ENCODE assay signal across 18 cellular contexts in the genomic region with DNA sequence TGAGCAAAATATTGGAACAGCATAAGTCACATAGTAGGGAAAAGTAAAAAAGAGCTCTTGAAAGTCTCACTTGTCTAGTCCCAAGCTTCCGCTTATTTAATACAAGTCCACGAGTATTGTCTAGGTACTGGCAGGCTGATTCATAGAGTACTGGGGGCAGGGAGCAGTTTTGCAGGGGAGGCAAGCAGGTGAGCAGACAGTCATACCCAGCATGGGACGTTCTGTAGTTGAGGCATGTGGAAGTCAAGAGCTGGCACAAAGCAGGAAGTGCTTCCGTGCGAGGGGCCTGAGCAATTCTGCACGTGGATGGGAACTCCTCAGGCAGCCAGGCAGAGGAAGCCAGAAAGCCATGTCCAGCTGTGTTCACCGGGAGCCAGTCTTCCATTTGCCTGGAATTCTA.
"Had no signal": no experiment of that assay in that cellular context is flagged by ENCODE, and none has a peak within 500 bp of the region (broad histone marks: within the 10 kb centered on the region; RNA-seq: fewer than 3 reads in every experiment).

No MANE protein-coding gene starts in this region.

- DNase-seq: effector memory CD8-positive, alpha-beta T cell; foreskin keratinocyte; hippocampal formation; mesendoderm; naive B cell; nephron progenitor cell; psoas muscle; retina; spleen; stimulated activated CD4-positive, alpha-beta T cell treated with anti-CD3 and anti-CD28 coated beads, Interleukin-15, amount 100 ng/mL, for 24 hours; stimulated activated CD4-positive, alpha-beta T cell treated with anti-CD3 and anti-CD28 coated beads, Interleukin-1b, Interleukin-23, amount 100 ng/mL, for 48 hours; stimulated activated CD4-positive, alpha-beta T cell treated with anti-CD3 and anti-CD28 coated beads, Interleukin-4, amount 100 ng/mL, for 24 hours; stimulated activated naive CD4-positive, alpha-beta T cell; stomach; trophoblast cell had no signal

- H3K36me3 Mint-ChIP-seq: naive B cell had no signal

- H3K27ac Mint-ChIP-seq: effector memory CD8-positive, alpha-beta T cell; nephron progenitor cell had no signal

- H3K4me1 ChIP-seq: foreskin keratinocyte, psoas muscle, spleen, stomach had no signal

- H3K4me3 ChIP-seq: psoas muscle, spleen, stomach, thoracic aorta had no signal

- H3K4me3 Mint-ChIP-seq: effector memory CD8-positive, alpha-beta T cell; naive B cell; nephron progenitor cell had no signal

- H3K36me3 ChIP-seq: neutrophil, spleen, stomach, thoracic aorta had no signal

- H3K4me1 Mint-ChIP-seq: naive B cell had no signal

- H3K9me3 ChIP-seq: neutrophil, psoas muscle, spleen, stomach, thoracic aorta had no signal

- ATAC-seq: effector memory CD8-positive, alpha-beta T cell; foreskin keratinocyte; psoas muscle; sciatic nerve had no signal

- H3K27me3 ChIP-seq: foreskin keratinocyte, neutrophil, spleen, stomach had no signal

- H3K9me3 Mint-ChIP-seq: nephron progenitor cell had no signal
